In genomic region chr12:62292761-62293446, GRCh38 we compare ENCODE assay signal across 1 cellular context.
TF ChIP-seq lines count a peak whose summit lies in the region.

No MANE protein-coding gene starts in this region.

TF ChIP-seq in WTC11, 78 proteins besides CTCF, POLR2A, EP300 and RAD21 (continued from another document):
- TF ChIP-seq, protein P1, sequence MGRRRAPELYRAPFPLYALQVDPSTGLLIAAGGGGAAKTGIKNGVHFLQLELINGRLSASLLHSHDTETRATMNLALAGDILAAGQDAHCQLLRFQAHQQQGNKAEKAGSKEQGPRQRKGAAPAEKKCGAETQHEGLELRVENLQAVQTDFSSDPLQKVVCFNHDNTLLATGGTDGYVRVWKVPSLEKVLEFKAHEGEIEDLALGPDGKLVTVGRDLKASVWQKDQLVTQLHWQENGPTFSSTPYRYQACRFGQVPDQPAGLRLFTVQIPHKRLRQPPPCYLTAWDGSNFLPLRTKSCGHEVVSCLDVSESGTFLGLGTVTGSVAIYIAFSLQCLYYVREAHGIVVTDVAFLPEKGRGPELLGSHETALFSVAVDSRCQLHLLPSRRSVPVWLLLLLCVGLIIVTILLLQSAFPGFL (CRISPR knock-in tag; IDR thresholded peaks at IDR 0.05; ENCODE audit: borderline replicate concordance): no peak
- TF ChIP-seq ELF4 (CRISPR knock-in tag; IDR thresholded peaks at IDR 0.05; ENCODE audit: low read depth): no peak
- TF ChIP-seq, protein P2, sequence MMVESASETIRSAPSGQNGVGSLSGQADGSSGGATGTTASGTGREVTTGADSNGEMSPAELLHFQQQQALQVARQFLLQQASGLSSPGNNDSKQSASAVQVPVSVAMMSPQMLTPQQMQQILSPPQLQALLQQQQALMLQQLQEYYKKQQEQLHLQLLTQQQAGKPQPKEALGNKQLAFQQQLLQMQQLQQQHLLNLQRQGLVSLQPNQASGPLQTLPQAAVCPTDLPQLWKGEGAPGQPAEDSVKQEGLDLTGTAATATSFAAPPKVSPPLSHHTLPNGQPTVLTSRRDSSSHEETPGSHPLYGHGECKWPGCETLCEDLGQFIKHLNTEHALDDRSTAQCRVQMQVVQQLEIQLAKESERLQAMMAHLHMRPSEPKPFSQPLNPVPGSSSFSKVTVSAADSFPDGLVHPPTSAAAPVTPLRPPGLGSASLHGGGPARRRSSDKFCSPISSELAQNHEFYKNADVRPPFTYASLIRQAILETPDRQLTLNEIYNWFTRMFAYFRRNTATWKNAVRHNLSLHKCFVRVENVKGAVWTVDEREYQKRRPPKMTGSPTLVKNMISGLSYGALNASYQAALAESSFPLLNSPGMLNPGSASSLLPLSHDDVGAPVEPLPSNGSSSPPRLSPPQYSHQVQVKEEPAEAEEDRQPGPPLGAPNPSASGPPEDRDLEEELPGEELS (CRISPR knock-in tag; IDR thresholded peaks at IDR 0.05): no peak
- no peak for TF ChIP-seq NR1H2 (CRISPR knock-in tag; IDR thresholded peaks at IDR 0.05)
- no peak for TF ChIP-seq E2F1 (CRISPR knock-in tag; IDR thresholded peaks at IDR 0.05)
- TF ChIP-seq PRDM15 (CRISPR knock-in tag; IDR thresholded peaks at IDR 0.05): no peak
- no peak for TF ChIP-seq SMAD4 (CRISPR knock-in tag; IDR thresholded peaks at IDR 0.05)
